Comparison of ENCODE assay signal across 1 cellular context in genomic region chr2:20226152-20226545, GRCh38.
TF ChIP-seq lines count a peak whose summit lies in the region.

No MANE protein-coding gene starts in this region.

TF ChIP-seq in HepG2, 621 proteins besides CTCF, POLR2A, EP300 and RAD21 (continued from another document):
- no peak for TF ChIP-seq SIX4 (CRISPR knock-in tag; IDR thresholded peaks at IDR 0.05)
- no peak for TF ChIP-seq KAT2B (IDR thresholded peaks at IDR 0.05; ENCODE audit: borderline replicate concordance, low read depth, low read length)
- 0 out of 2 replicates have a peak, but pooled peaks have one; percentile 14 for TF ChIP-seq ZNF598 (CRISPR knock-in tag; IDR thresholded peaks at IDR 0.05; ENCODE audit: borderline replicate concordance)
- no peak for TF ChIP-seq KLF12 (CRISPR knock-in tag; IDR thresholded peaks at IDR 0.05; ENCODE audit: borderline replicate concordance)
- TF ChIP-seq CEBPZ (IDR thresholded peaks at IDR 0.05; ENCODE audit: low read length) = no peak
- TF ChIP-seq KDM6A (CRISPR knock-in tag; IDR thresholded peaks at IDR 0.05; ENCODE audit: low read depth) = 0 out of 2 replicates have a peak, but pooled peaks have one; percentile 13
- TF ChIP-seq SIX1 (CRISPR knock-in tag; IDR thresholded peaks at IDR 0.05; ENCODE audit: borderline replicate concordance) = no peak
- no peak for TF ChIP-seq ESRRA (CRISPR knock-in tag; IDR thresholded peaks at IDR 0.05; ENCODE audit: low read depth)
